ENCODE assay signal across 8 cellular contexts in the genomic region with DNA sequence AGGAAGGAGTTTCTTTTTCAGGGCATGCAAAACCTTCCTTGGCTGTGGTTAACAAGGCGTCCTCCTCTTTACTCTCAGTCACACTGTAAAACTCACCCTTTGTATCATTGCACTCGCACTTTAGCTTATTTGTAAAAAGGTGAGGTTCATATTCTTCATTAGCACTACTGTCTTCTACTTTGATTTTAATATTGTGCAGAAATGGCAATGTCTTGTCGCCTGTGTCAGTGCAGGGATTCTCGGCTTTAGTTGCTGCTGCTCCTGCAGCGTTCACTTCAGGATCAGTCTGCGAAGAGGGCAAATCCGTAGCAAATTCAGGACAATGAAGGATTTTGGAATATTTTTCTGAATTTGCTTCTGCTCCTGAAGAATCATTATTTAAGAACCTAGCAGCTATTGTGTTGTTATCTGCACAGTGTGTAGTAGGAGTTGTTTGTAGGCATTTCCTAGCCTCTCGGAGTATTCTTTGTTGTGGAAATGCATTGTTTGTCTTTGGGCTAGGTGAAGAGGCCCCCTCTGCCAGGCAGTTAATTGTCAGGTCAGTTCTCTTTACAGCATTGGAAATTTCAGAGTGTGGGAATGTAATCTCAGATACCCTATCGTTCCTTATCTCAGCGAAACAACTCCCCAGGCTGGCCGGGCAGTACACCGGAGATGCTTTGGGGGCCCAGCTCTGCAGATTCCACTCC. TPM values are rescaled to one million over a fixed set of nuclear protein-coding genes. Genes with fewer than 3 reads are reported as not detected.
DNase-seq lines count a peak whose midpoint lies in the region; ATAC-seq and TF ChIP-seq lines count a peak whose summit lies in the region.

No MANE protein-coding gene starts in this region.

- DNase-seq in heart right ventricle (no peak), left cardiac atrium (no peak), chondrocyte (ENCODE audit: low spot score) (no peak), aorta (no peak), ecto neural progenitor cell (ENCODE audit: low spot score) (no peak)

- no peak overlapping the region for H3K9ac ChIP-seq in mucosa of rectum (ENCODE audit: low read depth in 1 of 2, low read length in 2 of 2)

- peaks cover 79% of the 10 kb centered on the region for H3K4me1 Mint-ChIP-seq in chondrocyte (ENCODE audit: low read depth)

- no peaks in the 10 kb centered on the region for H3K9me3 Mint-ChIP-seq in chondrocyte (ENCODE audit: low read depth)

- peak overlapping the region; percentile 39 to 72 (median 62) for H3K4me3 ChIP-seq in heart right ventricle
- H3K4me3 ChIP-seq in mucosa of rectum (ENCODE audit: low read length in 2 of 2): peak overlapping the region; percentile 57 to 65
- peak overlapping the region; percentile 83 to 88 for H3K4me3 ChIP-seq in aorta (ENCODE audit: low read length in 2 of 2)

- ATAC-seq in heart right ventricle: peak in 2 of 8 donors; percentile 1 to 2
- no peak for ATAC-seq in left cardiac atrium
- ATAC-seq in aorta (ENCODE audit: low FRiP score): no peak
- no peak for ATAC-seq in GM21367 (IDR thresholded peaks at IDR 0.05; ENCODE audit: unreplicated experiment)
- no peak for ATAC-seq in GM18511 (IDR thresholded peaks at IDR 0.05; ENCODE audit: unreplicated experiment)

- TF ChIP-seq CTCF in heart right ventricle (IDR thresholded peaks at IDR 0.05) (no peak), chondrocyte (IDR thresholded peaks at IDR 0.05) (no peak)

- peak overlapping the region in 9 of 10 donors; percentile 16 to 93 (median 59) for H3K27ac ChIP-seq in heart right ventricle
- no peak overlapping the region for H3K27ac ChIP-seq in mucosa of rectum (ENCODE audit: low read depth in 2 of 2, low read length in 2 of 2)
- H3K27ac ChIP-seq in aorta (ENCODE audit: low read depth in 1 of 2, low read length in 2 of 2): no peak overlapping the region

- H3K36me3 ChIP-seq in heart right ventricle: no peaks in the 10 kb centered on the region
- H3K36me3 ChIP-seq in mucosa of rectum (ENCODE audit: control insufficient read depth in 2 of 2, insufficient read depth in 2 of 2, low read length in 2 of 2): no peaks in the 10 kb centered on the region
- H3K36me3 ChIP-seq in aorta (ENCODE audit: control insufficient read depth in 1 of 2, insufficient read depth in 2 of 2, low read length in 1 of 2): no peaks in the 10 kb centered on the region

- H3K27me3 Mint-ChIP-seq in chondrocyte (ENCODE audit: low read depth): no peaks in the 10 kb centered on the region

- H3K27me3 ChIP-seq in heart right ventricle (peaks cover 0 to 92% (median 0%) of the 10 kb centered on the region in 7 donors), mucosa of rectum (ENCODE audit: control insufficient read depth in 2 of 2, insufficient read depth in 2 of 2, low read length in 2 of 2) (peaks cover 62 to 69% of the 10 kb centered on the region in 2 donors), aorta (ENCODE audit: control insufficient read depth in 1 of 2, insufficient read depth in 2 of 2, low read length in 1 of 2) (no peaks in the 10 kb centered on the region)

- WGBS in heart right ventricle, 2 donors: 29 to 42% methylated on average over 12 of the region's 12 CpGs
- 53 to 55% methylated on average over 12 of the region's 12 CpGs for WGBS in aorta, 2 donors

- H3K4me1 ChIP-seq in heart right ventricle (peaks cover 0 to 55% (median 35%) of the 10 kb centered on the region in 9 donors), mucosa of rectum (ENCODE audit: control insufficient read depth in 2 of 2, insufficient read depth in 2 of 2, low read length in 2 of 2) (peaks cover 0 to 24% of the 10 kb centered on the region in 2 donors), aorta (ENCODE audit: control insufficient read depth in 1 of 2, insufficient read depth in 2 of 2, low read length in 2 of 2) (peaks cover 0 to 8% of the 10 kb centered on the region in 2 donors)

- H3K9me3 ChIP-seq in heart right ventricle: no peaks in the 10 kb centered on the region
- H3K9me3 ChIP-seq in mucosa of rectum (ENCODE audit: control insufficient read depth in 2 of 2, low read length in 2 of 2): no peaks in the 10 kb centered on the region
- H3K9me3 ChIP-seq in aorta (ENCODE audit: control insufficient read depth, low read length): no peaks in the 10 kb centered on the region

- no peaks in the 10 kb centered on the region for H3K36me3 Mint-ChIP-seq in chondrocyte (ENCODE audit: low read depth)

- H3K4me3 Mint-ChIP-seq in chondrocyte (ENCODE audit: unreplicated experiment): peak overlapping the region; percentile 81

- peak overlapping the region; percentile 95 for H3K27ac Mint-ChIP-seq in chondrocyte (ENCODE audit: unreplicated experiment)

- intact Hi-C loops in heart right ventricle (cut with DNase I) (loop anchor here in 3 of 10 donors (2.0 to 10.0 kb wide), 4 partner anchors 17 to 809 kb away; a partner anchor contains a TSS), left cardiac atrium (cut with DNase I) (loop anchor here in 1 of 2 donors (2.0 kb wide), 1 partner anchor 17 kb away; no protein-coding TSS in a partner anchor), aorta (cut with DNase I) (loop anchor here in 1 of 2 donors (2.0 kb wide), 1 partner anchor 19 kb away; no protein-coding TSS in a partner anchor)

RNA-seq across cellular contexts. Expression of a gene that starts 9.8 kb away (rescaled TPM):
- total RNA-seq in heart right ventricle: 1 to 10 TPM; 1.9 to 6.4 (median 3.3) TPM
- polyA plus RNA-seq in heart right ventricle: under 1 TPM; 0.23 to 0.44 TPM
- 1 to 10 TPM; 1.9 to 2.0 TPM for total RNA-seq in left cardiac atrium
- 1.9 to 3.7 TPM (median 2.0 TPM) in 3 replicates for total RNA-seq in chondrocyte
- 1 to 10 TPM; 1.2 to 1.4 TPM for total RNA-seq in aorta
- polyA plus RNA-seq in aorta: under 1 TPM; 0.15 to 0.75 TPM

RNA-seq across cellular contexts. Expression of a gene that starts 18.3 kb away (rescaled TPM):
- total RNA-seq in heart right ventricle (10 to 100 TPM; 18.9 to 28.4 (median 24.6) TPM), left cardiac atrium (10 to 100 TPM; 26.1 to 30.3 TPM), chondrocyte (35.4 to 39.0 TPM (median 37.5 TPM) in 3 replicates), aorta (10 to 100 TPM; 35.5 to 75.3 TPM)
- polyA plus RNA-seq in heart right ventricle (10 to 100 TPM in 1 of 2 donors, 1 to 10 TPM in 1; 8.5 to 41.1 TPM), aorta (10 to 100 TPM in 1 of 2 donors, 1 to 10 TPM in 1; 8.4 to 17.1 TPM)

Comparison
In these comparisons a context has a peak if more than half of its experiments do, and no peak if none do; other contexts are left out.
1. H3K27ac ChIP-seq: peak in heart right ventricle (9 of 10); none in mucosa of rectum (0 of 2) and aorta (0 of 2).
2. Peak in every context shown above with its lines, with median percentiles within 50 percentile points of each other: H3K4me3 ChIP-seq.